Comparison of ENCODE assay signal across 19 cellular contexts in genomic region chr2:224611938-224612337, GRCh38. TPM values are rescaled to one million over a fixed set of nuclear protein-coding genes. Genes with fewer than 3 reads are reported as not detected.
DNase-seq lines count a peak whose midpoint lies in the region; ATAC-seq and TF ChIP-seq lines count a peak whose summit lies in the region.
"Had no signal": no experiment of that assay in that cellular context is flagged by ENCODE, and none has a peak within 500 bp of the region (broad histone marks: within the 10 kb centered on the region; RNA-seq: fewer than 3 reads in every experiment).

No MANE protein-coding gene starts in this region.

- H3K36me3 Mint-ChIP-seq in HFFc6 (ENCODE audit: low read depth) (no peaks in the 10 kb centered on the region), memory B cell (no peaks in the 10 kb centered on the region)
- H3K36me3 Mint-ChIP-seq: activated CD8-positive, alpha-beta memory T cell treated with anti-CD3 and anti-CD28 coated beads, Interleukin-2, amount 10 ng/mL, durations not matched to agents 7 days and 5 days had no signal

- H3K9me3 ChIP-seq in upper lobe of right lung = no peaks in the 10 kb centered on the region

- H3K27ac Mint-ChIP-seq in HFFc6 = no peak overlapping the region
- no peak overlapping the region for H3K27ac Mint-ChIP-seq in memory B cell
- H3K27ac Mint-ChIP-seq: activated CD8-positive, alpha-beta memory T cell treated with anti-CD3 and anti-CD28 coated beads, Interleukin-2, amount 10 ng/mL, durations not matched to agents 7 days and 5 days had no signal

- intact Hi-C loops in upper lobe of right lung (cut with DNase I) = no loop called here

- no peaks in the 10 kb centered on the region for H3K36me3 ChIP-seq in upper lobe of right lung

- in situ Hi-C loops in SK-MEL-5 (cut with HindIII; ENCODE audit: low pct_unique_long_range_greater_than_20kb, low sequenced_read_pairs) = no loop called here

- no peak overlapping the region for H3K4me3 ChIP-seq in upper lobe of right lung

- ATAC-seq in memory B cell (ENCODE audit: low read depth) (peak; percentile 59), upper lobe of right lung (no peak)
- ATAC-seq: activated CD8-positive, alpha-beta memory T cell treated with anti-CD3 and anti-CD28 coated beads, Interleukin-2, amount 10 ng/mL, durations not matched to agents 7 days and 5 days had no signal

- H3K27me3 ChIP-seq in upper lobe of right lung = no peaks in the 10 kb centered on the region

- POLR2A ChIA-PET in GM10248 (lab: Yijun Ruan, JAX) = no interaction called here

- CTCF ChIA-PET in GM10248 (lab: Yijun Ruan, JAX) = interaction anchor here (0.7 to 2.1 kb wide), 6 partner anchors 14 to 164 kb away, joined by 3 to 7 read pairs (median 4); no protein-coding TSS in a partner anchor

- no peaks in the 10 kb centered on the region for H3K9me3 Mint-ChIP-seq in HFFc6
- no peaks in the 10 kb centered on the region for H3K9me3 Mint-ChIP-seq in memory B cell

- no peaks in the 10 kb centered on the region for H3K4me1 Mint-ChIP-seq in HFFc6 (ENCODE audit: low read depth)
- no peaks in the 10 kb centered on the region for H3K4me1 Mint-ChIP-seq in memory B cell
- H3K4me1 Mint-ChIP-seq: activated CD8-positive, alpha-beta memory T cell treated with anti-CD3 and anti-CD28 coated beads, Interleukin-2, amount 10 ng/mL, durations not matched to agents 7 days and 5 days had no signal

- DNase-seq in GM10248 (ENCODE audit: extremely low spot score) (no peak), HFFc6 (no peak), SK-MEL-5 (ENCODE audit: low read depth, low spot score) (peak; percentile 37), memory B cell (ENCODE audit: low spot score in 2 of 2) (no peak), NCI-H82 treated with DMSO at 0.1 percent for 48 hours (lab: John Stamatoyannopoulos, UW; ENCODE audit: unreplicated experiment) (no peak), upper lobe of right lung (no peak), CD1c-positive myeloid dendritic cell (ENCODE audit: extremely low spot score) (no peak)
- DNase-seq: activated CD4-positive, alpha-beta T cell treated with anti-CD3 and anti-CD28 coated beads for 1 hour; activated CD8-positive, alpha-beta memory T cell treated with anti-CD3 and anti-CD28 coated beads, Interleukin-2, amount 10 ng/mL, durations not matched to agents 7 days and 5 days; activated effector memory CD4-positive, alpha-beta T cell treated with anti-CD3 and anti-CD28 coated beads, Interleukin-2, amount 50 U/mL, for 16 hours; AML-193; central memory CD4-positive, alpha-beta T cell; effector CD8-positive, alpha-beta T cell; IMR-90; NCI-H1092; NCI-H2171; Right ventricle myocardium superior; stimulated activated CD4-positive, alpha-beta T cell treated with anti-CD3 and anti-CD28 coated beads, Interleukin-2, amount 100 ng/mL, for 48 hours; substantia nigra had no signal

- H3K4me3 Mint-ChIP-seq in HFFc6 = no peak overlapping the region
- H3K4me3 Mint-ChIP-seq in memory B cell = no peak overlapping the region
- H3K4me3 Mint-ChIP-seq: activated CD8-positive, alpha-beta memory T cell treated with anti-CD3 and anti-CD28 coated beads, Interleukin-2, amount 10 ng/mL, durations not matched to agents 7 days and 5 days had no signal

- H3K27me3 Mint-ChIP-seq in HFFc6 (ENCODE audit: insufficient read depth) (peaks cover 20% of the 10 kb centered on the region), memory B cell (peaks cover 2% of the 10 kb centered on the region)
- H3K27me3 Mint-ChIP-seq: activated CD8-positive, alpha-beta memory T cell treated with anti-CD3 and anti-CD28 coated beads, Interleukin-2, amount 10 ng/mL, durations not matched to agents 7 days and 5 days had no signal

- H3K4me1 ChIP-seq in upper lobe of right lung = no peaks in the 10 kb centered on the region

- TF ChIP-seq CTCF in GM10248 (IDR thresholded peaks at IDR 0.05; ENCODE audit: control extremely low read depth, extremely low read depth, low read depth, missing control alignments) (peak; percentile 29), HFFc6 (IDR thresholded peaks at IDR 0.05) (peak; percentile 12; the same call in 1 of the 2 replicates), upper lobe of right lung (IDR thresholded peaks at IDR 0.05) (no peak)

- no peak overlapping the region for H3K27ac ChIP-seq in upper lobe of right lung

RNA-seq across cellular contexts. Expression of gene CUL3, which starts 26.8 kb away (rescaled TPM):
- total RNA-seq in HFFc6 (2021; fragmentation: NEBNext Ultra II Directional; extraction: Animal tissue kit (Norgen Biotek cat#: 25700)) = 10 to 100 TPM; 76.9 to 88.4 (median 83.3) TPM
- total RNA-seq in SK-MEL-5 (2014; rRNA removed; shearing (Covaris generic)) = 52.9 and 61.2 TPM in 2 replicates
- 43.9 and 46.7 TPM in 2 replicates for polyA plus RNA-seq in SK-MEL-5 (2015; cell fraction: cytosol; rRNA removed)
- polyA plus RNA-seq in SK-MEL-5 (2015; cell fraction: nucleus; rRNA removed) = 21.6 and 50.7 TPM in 2 replicates
- total RNA-seq in upper lobe of right lung = 80.6 TPM
